In genomic region chr10:128026620-128027281, GRCh38 we compare ENCODE assay signal across 17 cellular contexts.
DNase-seq lines count a peak whose midpoint lies in the region; ATAC-seq and TF ChIP-seq lines count a peak whose summit lies in the region.
"Had no signal": no experiment of that assay in that cellular context is flagged by ENCODE, and none has a peak within 500 bp of the region (broad histone marks: within the 10 kb centered on the region; RNA-seq: fewer than 3 reads in every experiment).

No MANE protein-coding gene starts in this region.

- H3K9ac ChIP-seq in DND-41 (ENCODE audit: low read depth, low read length), result no peak overlapping the region
- H3K9ac ChIP-seq in endodermal cell (ENCODE audit: extremely low read depth, low read length, poor library complexity, severe bottlenecking), result no peak overlapping the region

- H3K27me3 ChIP-seq in DND-41 (ENCODE audit: insufficient read depth, low read length, poor library complexity), result no peaks in the 10 kb centered on the region
- no peaks in the 10 kb centered on the region for H3K27me3 ChIP-seq in endodermal cell (ENCODE audit: control insufficient read depth, insufficient read depth, low read length, poor library complexity, severe bottlenecking)
- H3K27me3 ChIP-seq: ascending aorta, gastrocnemius medialis had no signal

- no peaks in the 10 kb centered on the region for H4K20me1 ChIP-seq in DND-41 (ENCODE audit: insufficient read depth, low read length)

- H3K27ac Mint-ChIP-seq in activated T-cell treated with anti-CD3 and anti-CD28 coated beads, Interleukin-2, amount 50 U/mL, for 24 hours, result peak overlapping the region; percentile 68
- peak overlapping the region; percentile 87 for H3K27ac Mint-ChIP-seq in activated CD4-positive, alpha-beta memory T cell treated with anti-CD3 and anti-CD28 coated beads for 36 hours
- H3K27ac Mint-ChIP-seq in endodermal cell, result no peak overlapping the region
- H3K27ac Mint-ChIP-seq: natural killer cell had no signal

- no peaks in the 10 kb centered on the region for H3K9me3 Mint-ChIP-seq in activated T-cell treated with anti-CD3 and anti-CD28 coated beads, Interleukin-2, amount 50 U/mL, for 24 hours
- no peaks in the 10 kb centered on the region for H3K9me3 Mint-ChIP-seq in activated CD4-positive, alpha-beta memory T cell treated with anti-CD3 and anti-CD28 coated beads for 36 hours
- no peaks in the 10 kb centered on the region for H3K9me3 Mint-ChIP-seq in endodermal cell
- H3K9me3 Mint-ChIP-seq: natural killer cell had no signal

- H2AFZ ChIP-seq in DND-41 (ENCODE audit: low read depth, low read length), result no peak overlapping the region

- no peaks in the 10 kb centered on the region for H3K36me3 Mint-ChIP-seq in activated T-cell treated with anti-CD3 and anti-CD28 coated beads, Interleukin-2, amount 50 U/mL, for 24 hours (ENCODE audit: low read depth)
- no peaks in the 10 kb centered on the region for H3K36me3 Mint-ChIP-seq in activated CD4-positive, alpha-beta memory T cell treated with anti-CD3 and anti-CD28 coated beads for 36 hours
- H3K36me3 Mint-ChIP-seq in endodermal cell (ENCODE audit: low read depth), result no peaks in the 10 kb centered on the region
- H3K36me3 Mint-ChIP-seq: natural killer cell had no signal

- 86 to 93% methylated on average over 2 to 4 of the region's 4 CpGs for WGBS in endodermal cell (ENCODE audit: insufficient coverage in 1 of 2, insufficient read length in 1 of 2), 2 experiments

- no peak overlapping the region for H3K4me2 ChIP-seq in DND-41 (ENCODE audit: insufficient read depth, low read length)

- POLR2A ChIA-PET in activated CD4-positive, alpha-beta memory T cell treated with anti-CD3 and anti-CD28 coated beads for 36 hours (lab: Charles Lee), result interaction anchor here (0.7 to 2.7 kb wide), 6 partner anchors 9 to 38 kb away, joined by 3 to 11 read pairs (median 4); no protein-coding TSS in a partner anchor

- no peaks in the 10 kb centered on the region for H3K27me3 Mint-ChIP-seq in activated T-cell treated with anti-CD3 and anti-CD28 coated beads, Interleukin-2, amount 50 U/mL, for 24 hours
- H3K27me3 Mint-ChIP-seq in activated CD4-positive, alpha-beta memory T cell treated with anti-CD3 and anti-CD28 coated beads for 36 hours, result peaks cover 3% of the 10 kb centered on the region
- H3K27me3 Mint-ChIP-seq in endodermal cell (ENCODE audit: insufficient read depth), result peaks cover 2% of the 10 kb centered on the region

- CTCF ChIA-PET in activated CD4-positive, alpha-beta memory T cell treated with anti-CD3 and anti-CD28 coated beads for 36 hours (lab: Charles Lee), result interaction anchor here (0.8 to 2.6 kb wide), 8 partner anchors 9 to 120 kb away, joined by 3 to 24 read pairs (median 7); partner anchors contain the start of gene PTPRE

- intact Hi-C loops in activated CD4-positive, alpha-beta memory T cell treated with anti-CD3 and anti-CD28 coated beads for 36 hours (cut with micrococcal nuclease), result loop anchor here (2.0 kb wide), 1 partner anchor 38 kb away; no protein-coding TSS in a partner anchor

- no peak overlapping the region for H3K27ac ChIP-seq in DND-41 (ENCODE audit: low read length)
- H3K27ac ChIP-seq in endodermal cell (ENCODE audit: low read depth, low read length), result no peak overlapping the region
- H3K27ac ChIP-seq: ascending aorta, epithelial cell of prostate, gastrocnemius medialis had no signal

- H3K4me1 ChIP-seq in DND-41 (ENCODE audit: insufficient read depth, low read length), result peaks cover 14% of the 10 kb centered on the region
- H3K4me1 ChIP-seq in endodermal cell (ENCODE audit: control insufficient read depth, insufficient read depth, low read length), result peaks cover 4% of the 10 kb centered on the region
- H3K4me1 ChIP-seq: ascending aorta, gastrocnemius medialis had no signal

- no peaks in the 10 kb centered on the region for H3K79me2 ChIP-seq in DND-41 (ENCODE audit: insufficient read depth, low read length)

- no peaks in the 10 kb centered on the region for H3K36me3 ChIP-seq in DND-41 (ENCODE audit: insufficient read depth, low read length)
- no peaks in the 10 kb centered on the region for H3K36me3 ChIP-seq in endodermal cell (ENCODE audit: control insufficient read depth, insufficient read depth, low read length)
- H3K36me3 ChIP-seq: ascending aorta, gastrocnemius medialis had no signal

- H3K4me3 ChIP-seq in DND-41 (ENCODE audit: low read depth in 1 of 2, low read length in 2 of 2) (no peak overlapping the region), endodermal cell (ENCODE audit: low read length) (no peak overlapping the region)
- H3K4me3 ChIP-seq: ascending aorta, gastrocnemius medialis, lung had no signal

- no peak overlapping the region for H3K4me3 Mint-ChIP-seq in activated T-cell treated with anti-CD3 and anti-CD28 coated beads, Interleukin-2, amount 50 U/mL, for 24 hours
- no peak overlapping the region for H3K4me3 Mint-ChIP-seq in activated CD4-positive, alpha-beta memory T cell treated with anti-CD3 and anti-CD28 coated beads for 36 hours
- H3K4me3 Mint-ChIP-seq in endodermal cell, result no peak overlapping the region
- H3K4me3 Mint-ChIP-seq: natural killer cell had no signal

- ATAC-seq in DND-41 (ENCODE audit: insufficient read depth, low read depth), result peak; percentile 97
- ATAC-seq: gastrocnemius medialis, natural killer cell had no signal

- H3K9me3 ChIP-seq in DND-41 (ENCODE audit: insufficient read depth, low read length, severe bottlenecking) (no peaks in the 10 kb centered on the region), endodermal cell (ENCODE audit: control insufficient read depth, low read length) (no peaks in the 10 kb centered on the region)
- H3K9me3 ChIP-seq: ascending aorta, gastrocnemius medialis had no signal

- no peak for DNase-seq in activated T-cell treated with anti-CD3 and anti-CD28 coated beads, Interleukin-2, amount 50 U/mL, for 24 hours
- no peak for DNase-seq in activated T-cell treated with anti-CD3 and anti-CD28 coated beads, Interleukin-2, amount 50 U/mL, for 1 hour
- peak; percentile 58 for DNase-seq in DND-41
- peak; percentile 70 for DNase-seq in activated CD4-positive, alpha-beta memory T cell treated with anti-CD3 and anti-CD28 coated beads for 36 hours
- DNase-seq in myocyte (ENCODE audit: low read depth), result peak; percentile 70
- DNase-seq in endodermal cell, result no peak
- DNase-seq in Kasumi-1 (lab: John Stamatoyannopoulos, UW), result no peak
- DNase-seq in DMS114 treated with DMSO at 0.1 percent for 48 hours (lab: John Stamatoyannopoulos, UW; ENCODE audit: unreplicated experiment), result no peak
- DNase-seq: gastrocnemius medialis; KBM-7; natural killer cell; NCI-H1436; stimulated activated CD4-positive, alpha-beta T cell treated with anti-CD3 and anti-CD28 coated beads, Interleukin-12 subunit alpha, Interleukin-12 subunit beta, amount 100 ng/mL, for 4 hours; substantia nigra had no signal

- peaks cover 34% of the 10 kb centered on the region for H3K4me1 Mint-ChIP-seq in activated T-cell treated with anti-CD3 and anti-CD28 coated beads, Interleukin-2, amount 50 U/mL, for 24 hours (ENCODE audit: low read depth)
- H3K4me1 Mint-ChIP-seq in activated CD4-positive, alpha-beta memory T cell treated with anti-CD3 and anti-CD28 coated beads for 36 hours (ENCODE audit: low read depth), result peaks cover 30% of the 10 kb centered on the region
- H3K4me1 Mint-ChIP-seq in endodermal cell, result no peaks in the 10 kb centered on the region
- H3K4me1 Mint-ChIP-seq: natural killer cell had no signal

- TF ChIP-seq CTCF in DND-41 (IDR thresholded peaks at IDR 0.05; ENCODE audit: borderline replicate concordance, extremely low read depth, low read length, poor library complexity, severe bottlenecking) (no peak), endodermal cell (conservative IDR thresholded peaks at IDR 0.05) (no peak)

Comparison
In these comparisons a context has a peak if more than half of its experiments do, and no peak if none do; other contexts are left out.
1. DNase-seq: peak in DND-41 (single experiment), activated CD4-positive, alpha-beta memory T cell treated with anti-CD3 and anti-CD28 coated beads for 36 hours (single experiment) and myocyte (single experiment); none in activated T-cell treated with anti-CD3 and anti-CD28 coated beads, Interleukin-2, amount 50 U/mL, for 24 hours (single experiment), activated T-cell treated with anti-CD3 and anti-CD28 coated beads, Interleukin-2, amount 50 U/mL, for 1 hour (single experiment), endodermal cell (single experiment), Kasumi-1 (0 of 2) and DMS114 treated with DMSO at 0.1 percent for 48 hours (single experiment).